8 cellular contexts compared by ENCODE assay signal in genomic region chr3:134796313-134797079, GRCh38. TPM values are rescaled to one million over a fixed set of nuclear protein-coding genes. Genes with fewer than 3 reads are reported as not detected.
DNase-seq lines count a peak whose midpoint lies in the region; ATAC-seq, FAIRE-seq and TF ChIP-seq lines count a peak whose summit lies in the region.

No MANE protein-coding gene starts in this region.

- H3K27ac Mint-ChIP-seq in CD4-positive, alpha-beta memory T cell = no peak overlapping the region

- H3K9me3 Mint-ChIP-seq in CD4-positive, alpha-beta memory T cell = no peaks in the 10 kb centered on the region

- H3K4me1 ChIP-seq in endothelial cell of umbilical vein (ENCODE audit: control insufficient read depth, extremely low read depth, insufficient read depth, low read length) = peaks cover 12% of the 10 kb centered on the region
- peaks cover 2% of the 10 kb centered on the region for H3K4me1 ChIP-seq in ovary (ENCODE audit: insufficient read depth)
- H3K4me1 ChIP-seq in CD4-positive, alpha-beta memory T cell (ENCODE audit: insufficient read depth, low read length) = no peaks in the 10 kb centered on the region

- TF ChIP-seq CTCF in D721Med (IDR thresholded peaks at IDR 0.05; ENCODE audit: insufficient read depth, missing control alignments) (no peak), endothelial cell of umbilical vein (IDR thresholded peaks at IDR 0.05; ENCODE audit: extremely low read depth in 1 of 2, insufficient read depth in 1 of 2, low read depth in 1 of 2, low read length in 2 of 2) (no peak), ovary (IDR thresholded peaks at IDR 0.05) (no peak)

- POLR2A ChIA-PET in endothelial cell of umbilical vein (lab: Charles Lee) = no interaction called here
- POLR2A ChIA-PET in CD4-positive, alpha-beta memory T cell (lab: Charles Lee; ENCODE audit: partially characterized antibody) = no interaction called here

- TF ChIP-seq POLR2A in endothelial cell of umbilical vein (IDR thresholded peaks at IDR 0.05; ENCODE audit: low read depth, low read length) (no peak), ovary (IDR thresholded peaks at IDR 0.05) (no peak)

- H3K79me2 ChIP-seq in endothelial cell of umbilical vein (ENCODE audit: control insufficient read depth, insufficient read depth, low read length) = no peaks in the 10 kb centered on the region

- peak overlapping the region; percentile 30 for H3K4me2 ChIP-seq in endothelial cell of umbilical vein (ENCODE audit: insufficient read depth, low read length)

- H3K9ac ChIP-seq in endothelial cell of umbilical vein (replicated peaks; ENCODE audit: extremely low read depth, insufficient read depth, low read length) = no peak overlapping the region

- CTCF ChIA-PET in endothelial cell of umbilical vein (lab: Charles Lee) = interaction anchor here (0.7 to 3.8 kb wide), 6 partner anchors 8 to 1246 kb away, joined by 3 to 62 read pairs (median 4); no protein-coding TSS in a partner anchor
- CTCF ChIA-PET in CD4-positive, alpha-beta memory T cell (lab: Charles Lee; ENCODE audit: partially characterized antibody) = no interaction called here

- no peak for ATAC-seq in GM21717 (IDR thresholded peaks at IDR 0.05; ENCODE audit: unreplicated experiment)
- no peak for ATAC-seq in GM19455 (IDR thresholded peaks at IDR 0.05; ENCODE audit: unreplicated experiment)

- H4K20me1 ChIP-seq in endothelial cell of umbilical vein (replicated peaks; ENCODE audit: control insufficient read depth, extremely low read depth, insufficient read depth, low read length) = no peaks in the 10 kb centered on the region

- WGBS in ovary, 3 donors = 0 to 2% (median 1%) methylated on average over 55 to 60 of the region's 60 CpGs

- no TSS peak for BruUV-seq in endothelial cell of umbilical vein (replicated peaks; lab: Mats Ljungman, UMichigan)

- peaks cover 25 to 39% of the 10 kb centered on the region in 2 experiments for H3K27me3 ChIP-seq in endothelial cell of umbilical vein (ENCODE audit: control insufficient read depth in 2 of 2, insufficient read depth in 2 of 2, low read length in 2 of 2)
- H3K27me3 ChIP-seq in ovary = no peaks in the 10 kb centered on the region
- no peaks in the 10 kb centered on the region for H3K27me3 ChIP-seq in CD4-positive, alpha-beta memory T cell (ENCODE audit: insufficient read depth, low read length)

- intact Hi-C loops in endothelial cell of umbilical vein (cut with micrococcal nuclease) (loop anchor here (5.0 to 10.0 kb wide), 3 partner anchors 181 to 448 kb away; no protein-coding TSS in a partner anchor), ovary (cut with DNase I) (loop anchor here in 2 of 4 donors (10.0 kb wide), 1 partner anchor 1098 kb away; no protein-coding TSS in a partner anchor)
- intact Hi-C loops in CD4-positive, alpha-beta memory T cell (cut with micrococcal nuclease) = loop anchor here (5.0 kb wide), 1 partner anchor 1246 kb away; no protein-coding TSS in a partner anchor

- no peaks in the 10 kb centered on the region for H3K36me3 Mint-ChIP-seq in CD4-positive, alpha-beta memory T cell

- FAIRE-seq in D721Med (lab: Jason Lieb, UNC) (no peak), endothelial cell of umbilical vein (lab: Jason Lieb, UNC) (no peak)

- no peak for TF ChIP-seq EP300 in ovary (IDR thresholded peaks at IDR 0.05)

- H3K9me3 ChIP-seq in endothelial cell of umbilical vein (replicated peaks; ENCODE audit: control insufficient read depth, insufficient read depth, low read length) (no peaks in the 10 kb centered on the region), ovary (no peaks in the 10 kb centered on the region)
- H3K9me3 ChIP-seq in CD4-positive, alpha-beta memory T cell (ENCODE audit: control insufficient read depth in 1 of 2, low read length in 2 of 2) = no peaks in the 10 kb centered on the region

- no peak overlapping the region for H2AFZ ChIP-seq in endothelial cell of umbilical vein (ENCODE audit: low read depth, low read length)

- no peaks in the 10 kb centered on the region for H3K9me1 ChIP-seq in endothelial cell of umbilical vein (replicated peaks; ENCODE audit: control insufficient read depth, extremely low read depth, insufficient read depth, low read length)

- dilution Hi-C loops in endothelial cell of umbilical vein (cut with MboI; ENCODE audit: extremely low pct_ligation_motif_present, low sequenced_read_pairs) = no loop called here

- H3K27me3 Mint-ChIP-seq in CD4-positive, alpha-beta memory T cell = peaks cover 31 to 37% of the 10 kb centered on the region in 2 donors

- H3K4me3 Mint-ChIP-seq in CD4-positive, alpha-beta memory T cell = peak overlapping the region in 4 of 8 donors; percentile 44 to 74 (median 64)

- peaks cover 7 to 17% (median 11%) of the 10 kb centered on the region in 4 donors for H3K4me1 Mint-ChIP-seq in CD4-positive, alpha-beta memory T cell

- H3K36me3 ChIP-seq in endothelial cell of umbilical vein (ENCODE audit: control insufficient read depth in 2 of 2, extremely low read depth in 1 of 2, insufficient read depth in 2 of 2, low read length in 2 of 2) (no peaks in the 10 kb centered on the region), ovary (no peaks in the 10 kb centered on the region)
- H3K36me3 ChIP-seq in CD4-positive, alpha-beta memory T cell (ENCODE audit: insufficient read depth, low read length) = no peaks in the 10 kb centered on the region

- H3K4me3 ChIP-seq in endothelial cell of umbilical vein (replicated peaks in 1 of 3; ENCODE audit: insufficient read depth in 1 of 3, low read depth in 1 of 3, low read length in 3 of 3) (peak overlapping the region in 2 of 3 experiments; percentile 31 to 56), ovary (peak overlapping the region; percentile 44)
- no peak overlapping the region for H3K4me3 ChIP-seq in CD4-positive, alpha-beta memory T cell (ENCODE audit: low read length in 2 of 2)

- DNase-seq in D721Med (ENCODE audit: insufficient read length, low spot score) = peak; percentile 20
- peak; percentile 54 for DNase-seq in NCI-H146 treated with DMSO at 0.1 percent for 48 hours (lab: John Stamatoyannopoulos, UW; ENCODE audit: unreplicated experiment)
- peak; percentile 29 for DNase-seq in endothelial cell of umbilical vein (ENCODE audit: low read depth, low spot score)
- DNase-seq in ovary = peak in 1 of 5 donors; percentile 20
- no peak for DNase-seq in GDM1 (lab: John Stamatoyannopoulos, UW)
- no peak for DNase-seq in CD4-positive, alpha-beta memory T cell

- H3K27ac ChIP-seq in endothelial cell of umbilical vein (ENCODE audit: insufficient read depth, low read depth, low read length) (no peak overlapping the region), ovary (no peak overlapping the region)
- H3K27ac ChIP-seq in CD4-positive, alpha-beta memory T cell (ENCODE audit: low read depth, low read length) = no peak overlapping the region

TF ChIP-seq in endothelial cell of umbilical vein, 7 proteins besides CTCF, POLR2A, EP300 and RAD21:
- peak; percentile 88 for TF ChIP-seq EZH2 (IDR thresholded peaks at IDR 0.05; ENCODE audit: borderline replicate concordance, low read depth, low read length, severe bottlenecking)
- TF ChIP-seq JUN (IDR thresholded peaks at IDR 0.05; ENCODE audit: borderline replicate concordance, insufficient read depth, insufficient read length, low read depth) = no peak
- TF ChIP-seq GATA2 (IDR thresholded peaks at IDR 0.05; ENCODE audit: insufficient read depth, insufficient read length, low read depth, low read length) = no peak

RNA-seq across cellular contexts. Expression of gene EPHB1, which starts 1.4 kb away (rescaled TPM):
- total RNA-seq in endothelial cell of umbilical vein (2.5 and 5.2 TPM in 2 replicates), ovary (1 to 10 TPM in 4 of 7 donors, under 1 TPM in 3; 0.58 to 2.1 (median 1.0) TPM)
- polyA plus RNA-seq in endothelial cell of umbilical vein (1.3 and 1.4 TPM in 2 replicates), ovary (1 to 10 TPM in 1 of 2 donors, under 1 TPM in 1; 0.25 to 2.7 TPM)
- 0.59 and 0.78 TPM in 2 replicates for polyA plus RNA-seq in endothelial cell of umbilical vein (2011; cell fraction: cytosol; rRNA removed)
- 1.0 and 2.5 TPM in 2 replicates for polyA plus RNA-seq in endothelial cell of umbilical vein (2011; cell fraction: nucleus; rRNA removed)
- 1.1 and 1.2 TPM in 2 replicates for polyA plus RNA-seq in endothelial cell of umbilical vein (2012)
- polyA minus RNA-seq in endothelial cell of umbilical vein = 3.8 and 5.6 TPM in 2 replicates
- not detected for polyA minus RNA-seq in endothelial cell of umbilical vein (2011; cell fraction: cytosol; rRNA and poly(A)+ RNA removed)
- polyA minus RNA-seq in endothelial cell of umbilical vein (2011; cell fraction: nucleus; rRNA and poly(A)+ RNA removed) = 7.5 and 14.0 TPM in 2 replicates
- total RNA-seq in CD4-positive, alpha-beta memory T cell = under 1 TPM in 1 of 2 experiments, not detected in 1; 0.69 TPM
- under 1 TPM; 0.30 to 0.43 TPM for polyA plus RNA-seq in CD4-positive, alpha-beta memory T cell

Comparison
In these comparisons a context has a peak if more than half of its experiments do, and no peak if none do; other contexts are left out.
1. DNase-seq: peak in D721Med (single experiment), NCI-H146 treated with DMSO at 0.1 percent for 48 hours (single experiment) and endothelial cell of umbilical vein (single experiment); none in GDM1 (single experiment) and CD4-positive, alpha-beta memory T cell (0 of 5).
2. H3K4me3 ChIP-seq: peak in endothelial cell of umbilical vein (2 of 3) and ovary (single experiment); none in CD4-positive, alpha-beta memory T cell (0 of 2).